In the genomic region with DNA sequence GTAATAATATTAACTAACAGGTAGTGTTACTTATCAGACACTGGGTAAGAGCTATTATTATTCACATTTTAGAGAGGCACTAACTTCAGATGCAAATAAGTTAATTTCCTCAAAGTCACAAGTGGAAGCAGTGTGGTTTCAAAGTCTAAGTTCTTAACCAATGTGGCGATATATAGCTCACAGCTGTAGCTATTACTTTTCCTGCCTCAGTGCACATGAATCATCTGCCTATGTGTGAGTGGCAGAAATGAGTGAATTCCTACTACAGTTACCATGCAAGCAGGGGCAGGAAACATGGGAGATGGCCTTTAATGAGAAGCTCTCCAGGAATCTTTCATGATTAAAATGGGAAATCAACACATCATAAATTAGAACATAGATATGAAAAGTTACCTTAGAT, we compare ENCODE assay signal across 13 cellular contexts.
"Had no signal": no experiment of that assay in that cellular context is flagged by ENCODE, and none has a peak within 500 bp of the region (broad histone marks: within the 10 kb centered on the region; RNA-seq: fewer than 3 reads in every experiment).

No MANE protein-coding gene starts in this region.

- H3K36me3 Mint-ChIP-seq: activated naive CD8-positive, alpha-beta T cell; naive thymus-derived CD4-positive, alpha-beta T cell had no signal

- ATAC-seq: heart right ventricle; lower lobe of right lung; naive thymus-derived CD4-positive, alpha-beta T cell had no signal

- H3K27ac ChIP-seq: dorsolateral prefrontal cortex, heart right ventricle, lower lobe of right lung, skin epidermis, stomach, thoracic aorta had no signal

- DNase-seq: activated CD4-positive, CD25-positive, alpha-beta regulatory T cell; activated effector memory CD4-positive, alpha-beta T cell treated with Interleukin-2 at 50 U/mL for 16 hours; activated T-cell treated with anti-CD3 and anti-CD28 coated beads, Interleukin-2, amount 50 U/mL, for 1 hour; amygdala; dorsolateral prefrontal cortex; heart right ventricle; lower lobe of right lung; midbrain; naive thymus-derived CD4-positive, alpha-beta T cell; stomach had no signal

- H3K4me3 ChIP-seq: dorsolateral prefrontal cortex, heart right ventricle, lower lobe of right lung, skin epidermis, stomach, thoracic aorta had no signal

- H3K4me3 Mint-ChIP-seq: activated naive CD8-positive, alpha-beta T cell; naive thymus-derived CD4-positive, alpha-beta T cell had no signal

- H3K27ac Mint-ChIP-seq: activated naive CD8-positive, alpha-beta T cell; naive thymus-derived CD4-positive, alpha-beta T cell had no signal

- H3K27me3 Mint-ChIP-seq: activated naive CD8-positive, alpha-beta T cell had no signal

- H3K4me1 Mint-ChIP-seq: naive thymus-derived CD4-positive, alpha-beta T cell had no signal
